2 cellular contexts compared by ENCODE assay signal in the genomic region with DNA sequence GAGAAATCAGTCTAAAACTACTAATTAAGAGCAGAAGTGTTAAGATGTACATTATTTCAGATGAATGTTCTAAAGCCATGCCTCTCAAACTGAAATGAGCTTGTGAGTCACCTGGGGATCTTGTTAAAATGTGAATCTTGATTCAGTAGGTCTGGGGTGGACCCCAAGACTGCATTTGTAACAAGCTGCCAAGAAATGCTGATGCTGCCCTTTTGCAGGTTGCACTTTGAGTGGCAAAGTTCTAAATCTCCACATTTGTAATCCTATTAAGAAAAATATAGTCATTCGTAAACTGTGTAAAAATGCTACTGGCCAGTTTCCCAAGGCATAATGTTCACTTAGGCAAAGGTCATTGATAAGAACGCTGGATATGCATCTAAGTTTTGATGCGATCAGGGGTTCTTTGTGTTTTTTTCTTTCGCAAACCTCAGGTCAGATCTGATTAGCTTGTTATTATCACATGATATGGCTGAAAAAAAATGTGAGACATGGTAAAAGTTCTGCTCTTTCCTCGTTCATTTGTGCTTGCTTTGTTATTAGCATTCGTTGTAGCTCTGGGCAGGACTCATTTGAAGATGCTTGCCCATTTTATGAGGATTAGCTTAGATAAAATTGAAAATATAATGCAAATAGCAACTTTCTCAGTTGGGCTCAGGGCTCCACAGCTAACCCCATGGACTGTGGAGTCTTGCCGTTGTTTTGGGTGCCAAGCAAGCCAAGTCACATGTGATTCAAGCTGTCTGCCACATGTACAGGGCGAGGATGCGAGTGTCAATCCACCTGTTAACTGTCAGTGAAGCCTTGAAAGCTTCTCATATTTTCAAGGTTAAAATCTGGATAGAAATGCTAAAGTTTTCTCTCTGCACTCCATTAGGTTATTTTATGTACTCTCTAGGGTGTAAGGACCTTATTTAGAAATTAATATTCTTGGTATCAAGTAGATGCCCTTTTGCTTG.
TF ChIP-seq lines count a peak whose summit lies in the region.

No MANE protein-coding gene starts in this region.

TF ChIP-seq in A549, 52 proteins besides CTCF, POLR2A, EP300 and RAD21:
- TF ChIP-seq MAFK (IDR thresholded peaks at IDR 0.05; ENCODE audit: partially characterized antibody) (peak; percentile 54), MAX (IDR thresholded peaks at IDR 0.05) (no peak)

TF ChIP-seq in HepG2, 621 proteins besides CTCF, POLR2A, EP300 and RAD21:
- TF ChIP-seq MNT (IDR thresholded peaks at IDR 0.05) = peak; percentile 63
- TF ChIP-seq MTF1 (CRISPR knock-in tag; IDR thresholded peaks at IDR 0.05) = no peak
- TF ChIP-seq MAFF (IDR thresholded peaks at IDR 0.05; ENCODE audit: low read depth, low read length) = peak; percentile 59; the same call in 1 of the 2 replicates
- no peak for TF ChIP-seq SIX1 (CRISPR knock-in tag; IDR thresholded peaks at IDR 0.05; ENCODE audit: borderline replicate concordance)
- TF ChIP-seq MAFK (conservative IDR thresholded peaks at IDR 0.05 in 1 of 2, IDR thresholded peaks at IDR 0.05 in 1 of 2; ENCODE audit: low read length in 2 of 2) = peak; percentile 52 to 72; a peak in 3 of 4 replicates
